Comparison of ENCODE assay signal across 20 cellular contexts in the genomic region with DNA sequence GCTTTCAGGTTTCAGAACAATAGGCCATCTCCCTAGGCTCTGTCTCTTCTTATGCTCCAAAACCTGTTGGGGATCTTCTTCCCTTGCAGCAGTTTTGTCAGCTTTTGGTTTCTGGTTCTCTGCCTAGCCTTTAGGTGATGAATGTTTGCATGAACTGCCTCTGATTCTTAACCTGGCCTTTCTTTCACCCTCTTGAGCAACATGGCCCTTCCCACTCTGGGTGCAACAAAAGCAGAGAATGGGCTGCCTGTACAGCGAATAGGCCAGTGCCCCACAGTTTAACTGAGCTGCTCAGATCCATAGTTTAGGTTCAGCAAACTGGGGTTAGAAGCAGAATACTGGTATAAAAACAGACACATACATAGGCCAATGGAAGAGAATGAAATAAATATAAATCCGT. TPM values are rescaled to one million over a fixed set of nuclear protein-coding genes. Genes with fewer than 3 reads are reported as not detected.
DNase-seq lines count a peak whose midpoint lies in the region; ATAC-seq, FAIRE-seq and TF ChIP-seq lines count a peak whose summit lies in the region.
"Had no signal": no experiment of that assay in that cellular context is flagged by ENCODE, and none has a peak within 500 bp of the region (broad histone marks: within the 10 kb centered on the region; RNA-seq: fewer than 3 reads in every experiment).

No MANE protein-coding gene starts in this region.

- DNase-seq in GM23338 (ENCODE audit: low spot score) (no peak), H1 (ENCODE audit: low read depth in 1 of 2, low spot score in 2 of 2) (no peak), islet precursor cell (peak; percentile 22), posterior cingulate gyrus (no peak), A172 (ENCODE audit: low spot score) (no peak), GDM1 (lab: John Stamatoyannopoulos, UW) (no peak)
- no peak for DNase-seq in activated CD4-positive, alpha-beta T cell treated with anti-CD3 and anti-CD28 coated beads, Interleukin-2, amount 50 U/mL, for 4 hours
- DNase-seq: 8988T; Calu3; CD8-positive, alpha-beta T cell; DMS79 treated with DMSO at 0.1 percent for 48 hours; GOT3; HCEC 1CT; KG1 had no signal

- H3K27ac ChIP-seq in GM23338 (ENCODE audit: low read depth) (no peak overlapping the region), H1 (ENCODE audit: low read depth, low read length) (no peak overlapping the region)
- H3K27ac ChIP-seq: BLaER1 treated with 17β-estradiol and CSF1 and Interleukin-3, amounts not matched to agents 10 nM and 100 nM had no signal

- H3K4me1 ChIP-seq in GM23338 (ENCODE audit: insufficient read depth) (no peaks in the 10 kb centered on the region; the same call in 1 of the 2 replicates), H1 (replicated peaks in 1 of 4; ENCODE audit: control insufficient read depth in 3 of 4, insufficient read depth in 4 of 4, low read length in 3 of 4) (no peaks in the 10 kb centered on the region; a peak in 1 of 7 replicates)

- no peaks in the 10 kb centered on the region for H3K79me1 ChIP-seq in H1 (ENCODE audit: low read depth, low read length)

- TF ChIP-seq CTCF in GM23338 (conservative IDR thresholded peaks at IDR 0.05; ENCODE audit: low read depth in 2 of 2): no peak
- no peak for TF ChIP-seq CTCF in H1 (IDR thresholded peaks at IDR 0.05; ENCODE audit: control extremely low read depth in 1 of 3, insufficient read depth in 1 of 3, low read depth in 1 of 3, low read length in 3 of 3)
- no peak for TF ChIP-seq CTCF in nephron (IDR thresholded peaks at IDR 0.05; ENCODE audit: unreplicated experiment in 3 of 3)

- H2BK12ac ChIP-seq in H1 (ENCODE audit: low read depth, low read length): no peak overlapping the region

- intact Hi-C loops in posterior cingulate gyrus (cut with DNase I): no loop called here

- H3K36me3 ChIP-seq in GM23338 (ENCODE audit: insufficient read depth): no peaks in the 10 kb centered on the region
- no peaks in the 10 kb centered on the region for H3K36me3 ChIP-seq in H1 (ENCODE audit: control insufficient read depth in 2 of 4, insufficient read depth in 4 of 4, low read length in 3 of 4)
- H3K36me3 ChIP-seq: BLaER1 treated with 17β-estradiol and CSF1 and Interleukin-3, amounts not matched to agents 10 nM and 100 nM had no signal

- H3K27me3 ChIP-seq in GM23338 (ENCODE audit: insufficient read depth): no peaks in the 10 kb centered on the region
- H3K27me3 ChIP-seq in H1 (replicated peaks in 1 of 4; ENCODE audit: control insufficient read depth in 3 of 4, extremely low read depth in 1 of 4, insufficient read depth in 3 of 4, low read length in 3 of 4): no peaks in the 10 kb centered on the region
- H3K27me3 ChIP-seq: BLaER1 treated with 17β-estradiol and CSF1 and Interleukin-3, amounts not matched to agents 10 nM and 100 nM had no signal

- H3K27me3 Mint-ChIP-seq in GM23338 (ENCODE audit: insufficient read depth, low read depth, poor library complexity) (no peaks in the 10 kb centered on the region), nephron (ENCODE audit: low read depth) (no peaks in the 10 kb centered on the region)

- no peak overlapping the region for H3K56ac ChIP-seq in H1 (replicated peaks; ENCODE audit: insufficient read length, low read depth, low read length)

- H4K20me1 ChIP-seq in GM23338 (replicated peaks; ENCODE audit: insufficient read depth) (no peaks in the 10 kb centered on the region), H1 (replicated peaks in 1 of 2; ENCODE audit: control insufficient read depth in 1 of 2, insufficient read depth in 2 of 2, low read length in 2 of 2) (no peaks in the 10 kb centered on the region)
- H4K20me1 ChIP-seq: BLaER1 treated with 17β-estradiol and CSF1 and Interleukin-3, amounts not matched to agents 10 nM and 100 nM had no signal

- no peaks in the 10 kb centered on the region for H3K79me2 ChIP-seq in GM23338 (replicated peaks; ENCODE audit: insufficient read depth)
- H3K79me2 ChIP-seq in H1 (ENCODE audit: control insufficient read depth in 1 of 2, insufficient read depth in 2 of 2, low read length in 2 of 2): no peaks in the 10 kb centered on the region

- no peaks in the 10 kb centered on the region for H3K9me2 ChIP-seq in GM23338 (ENCODE audit: insufficient read depth)

- no peak overlapping the region for H3K27ac Mint-ChIP-seq in GM23338
- peak overlapping the region in 2 of 3 experiments; percentile 33 to 35 for H3K27ac Mint-ChIP-seq in nephron
- H3K27ac Mint-ChIP-seq: B cell; CD8-positive, alpha-beta T cell; IgD-negative memory B cell had no signal

- H2AK5ac ChIP-seq in H1 (ENCODE audit: low read depth, low read length): no peak overlapping the region

- H2BK15ac ChIP-seq in H1 (ENCODE audit: low read length): no peak overlapping the region

- no peaks in the 10 kb centered on the region for H3F3A ChIP-seq in GM23338 (replicated peaks; ENCODE audit: low read depth)

- H2AFZ ChIP-seq in GM23338: peak overlapping the region; percentile 90
- H2AFZ ChIP-seq in H1 (ENCODE audit: low read length): peak overlapping the region; percentile 85

- no peak overlapping the region for H3K9ac ChIP-seq in H1 (replicated peaks in 1 of 4; ENCODE audit: extremely low read depth in 1 of 4, low read depth in 3 of 4, low read length in 3 of 4)
- H3K9ac ChIP-seq: BLaER1 treated with 17β-estradiol and CSF1 and Interleukin-3, amounts not matched to agents 10 nM and 100 nM had no signal

- H3K4me2 ChIP-seq in GM23338 (no peak overlapping the region), H1 (ENCODE audit: insufficient read depth in 1 of 2, low read depth in 2 of 2, low read length in 2 of 2) (no peak overlapping the region)
- H3K4me2 ChIP-seq: BLaER1 treated with 17β-estradiol and CSF1 and Interleukin-3, amounts not matched to agents 10 nM and 100 nM had no signal

- no peaks in the 10 kb centered on the region for H3K23me2 ChIP-seq in H1 (ENCODE audit: low read depth, low read length)

- H3K9me3 Mint-ChIP-seq in GM23338 (no peaks in the 10 kb centered on the region), nephron (no peaks in the 10 kb centered on the region)
- H3K9me3 Mint-ChIP-seq: CD8-positive, alpha-beta T cell; IgD-negative memory B cell had no signal

- peak; percentile 60; the same call in 2 of the 3 replicates for ATAC-seq in GM23338
- ATAC-seq: CD8-positive, alpha-beta T cell had no signal

- no peak overlapping the region for H4K5ac ChIP-seq in H1 (ENCODE audit: insufficient read length, low read depth, low read length)

- H3K4me1 Mint-ChIP-seq in GM23338: peaks cover 3% of the 10 kb centered on the region; the same call in 1 of the 3 replicates
- peaks cover 15% of the 10 kb centered on the region for H3K4me1 Mint-ChIP-seq in nephron
- H3K4me1 Mint-ChIP-seq: B cell had no signal

- CTCF ChIA-PET in H1 (lab: Charles Lee; ENCODE audit: partially characterized antibody): interaction anchor here (0.8 to 1.3 kb wide), 2 partner anchors 39 to 124 kb away, joined by 3 read pairs; no protein-coding TSS in a partner anchor

- no peak overlapping the region for H3K18ac ChIP-seq in H1 (ENCODE audit: extremely low read depth, low read length)

- WGBS in H1 (ENCODE audit: extremely low coverage in 1 of 2, insufficient coverage in 1 of 2, insufficient read length in 1 of 2, insufficient replicate concordance in 2 of 2, low coverage in 1 of 2, low lambda C conversion rate in 2 of 2, missing lambda C conversion rate in 1 of 2), 2 experiments: 92% methylated on average over 2 of the region's 2 CpGs; no CpG with 5 or more reads in 1 of the 2 experiments

- no peak for TF ChIP-seq RAD21 in H1 (IDR thresholded peaks at IDR 0.05 in 1 of 2, conservative IDR thresholded peaks at IDR 0.05 in 1 of 2; ENCODE audit: low read depth in 2 of 2, low read length in 2 of 2)

- POLR2A ChIA-PET in H1 (lab: Charles Lee; ENCODE audit: partially characterized antibody): interaction anchor here (0.5 to 1.7 kb wide), 2 partner anchors 8 to 18 kb away, joined by 4 to 6 read pairs; a partner anchor contains a TSS

- H2BK120ac ChIP-seq in H1 (replicated peaks; ENCODE audit: low read depth, low read length): no peak overlapping the region

- no peak for FAIRE-seq in H1 (lab: Jason Lieb, UNC)
- FAIRE-seq: GM12891, HTR-8/SVneo had no signal

- no peak overlapping the region for H2BK20ac ChIP-seq in H1 (ENCODE audit: low read length)

- peak overlapping the region; percentile 65 for H4K91ac ChIP-seq in H1 (replicated peaks; ENCODE audit: insufficient read length, low read length)

- TF ChIP-seq POLR2A in H1 (IDR thresholded peaks at IDR 0.05; ENCODE audit: control extremely low read depth in 1 of 2, low read depth in 2 of 2, low read length in 2 of 2): no peak

- no peak overlapping the region for H3K14ac ChIP-seq in H1 (ENCODE audit: insufficient read length)

- no peak overlapping the region for H2BK5ac ChIP-seq in H1 (ENCODE audit: low read depth, low read length)

- peak overlapping the region; percentile 37 for H3K4ac ChIP-seq in H1 (replicated peaks; ENCODE audit: insufficient read length, low read depth, low read length)

- H3K4me3 ChIP-seq in GM23338: no peak overlapping the region
- no peak overlapping the region for H3K4me3 ChIP-seq in H1 (ENCODE audit: extremely low read depth in 1 of 4, insufficient read depth in 2 of 4, low read depth in 3 of 4, low read length in 4 of 4)
- H3K4me3 ChIP-seq: BLaER1 treated with 17β-estradiol and CSF1 and Interleukin-3, amounts not matched to agents 10 nM and 100 nM had no signal

- H3K4me3 Mint-ChIP-seq in GM23338 (no peak overlapping the region), nephron (no peak overlapping the region)
- H3K4me3 Mint-ChIP-seq: B cell; CD8-positive, alpha-beta T cell; IgD-negative memory B cell had no signal

- H3K9me3 ChIP-seq in H1 (ENCODE audit: insufficient read depth in 2 of 2, low read depth in 1 of 2, low read length in 1 of 2): no peaks in the 10 kb centered on the region

- TF ChIP-seq EP300 in H1 (IDR thresholded peaks at IDR 0.05; ENCODE audit: borderline replicate concordance in 1 of 2, low read depth in 2 of 2, low read length in 2 of 2): no peak

- no peak overlapping the region for H3K23ac ChIP-seq in H1 (ENCODE audit: insufficient read length)

- H4K8ac ChIP-seq in H1 (ENCODE audit: extremely low read depth, insufficient read depth, low read length): no peak overlapping the region

- H3K36me3 Mint-ChIP-seq in GM23338 (ENCODE audit: low read depth) (no peaks in the 10 kb centered on the region), nephron (ENCODE audit: low read depth) (no peaks in the 10 kb centered on the region)
- H3K36me3 Mint-ChIP-seq: CD8-positive, alpha-beta T cell had no signal

RNA-seq across cellular contexts. Expression of a gene that starts 18.1 kb away (rescaled TPM):
- total RNA-seq in GM23338 (2014; rRNA removed; shearing (Covaris generic)): 193 and 212 TPM in 2 replicates
- polyA plus RNA-seq in GM23338 (2016; fragmentation: Nextera tagmentation; extraction: Ambion mirVana) (150 and 152 TPM in 2 replicates), H1 (2011; rRNA removed) (99.7 and 148 TPM in 2 replicates)
- total RNA-seq in H1 (2021; fragmentation: NEBNext Ultra II Directional; extraction: Animal tissue kit (Norgen Biotek cat#: 25700)): 199 and 216 TPM in 2 replicates
- polyA plus RNA-seq in H1 (2011; cell fraction: cytosol; rRNA removed): 145 TPM
- 128 TPM for polyA plus RNA-seq in H1 (2011; cell fraction: nucleus; rRNA removed)
- polyA plus RNA-seq in H1 (2012, experiment 1 of 2): 106 to 155 TPM (median 126 TPM) in 4 replicates
- polyA plus RNA-seq in H1 (2012, experiment 2 of 2): 11.3 TPM
- polyA plus RNA-seq in H1 (2013, experiment 1 of 2): 165 TPM
- polyA plus RNA-seq in H1 (2013, experiment 2 of 2): 153 TPM
- 279 and 339 TPM in 2 replicates for polyA minus RNA-seq in H1 (2011; rRNA and poly(A)+ RNA removed)
- polyA minus RNA-seq in H1 (2011; cell fraction: cytosol; rRNA and poly(A)+ RNA removed): 108 TPM
- 166 TPM for polyA minus RNA-seq in H1 (2011; cell fraction: nucleus; rRNA and poly(A)+ RNA removed)
- total RNA-seq in A172 (2014; rRNA removed; shearing (Covaris generic)): 71.2 and 75.4 TPM in 2 replicates

RNA-seq across cellular contexts. Expression of a gene that starts 29.7 kb away (rescaled TPM):
- total RNA-seq in GM23338 (2014; rRNA removed; shearing (Covaris generic)): 18.9 and 21.2 TPM in 2 replicates
- polyA plus RNA-seq in GM23338 (2016; fragmentation: Nextera tagmentation; extraction: Ambion mirVana): 22.8 and 26.2 TPM in 2 replicates
- 24.3 and 25.8 TPM in 2 replicates for total RNA-seq in H1 (2021; fragmentation: NEBNext Ultra II Directional; extraction: Animal tissue kit (Norgen Biotek cat#: 25700))
- polyA plus RNA-seq in H1 (2011; rRNA removed): 7.5 and 10.9 TPM in 2 replicates
- 7.7 TPM for polyA plus RNA-seq in H1 (2011; cell fraction: cytosol; rRNA removed)
- 13.1 TPM for polyA plus RNA-seq in H1 (2011; cell fraction: nucleus; rRNA removed)
- 8.3 to 12.2 TPM (median 10.5 TPM) in 4 replicates for polyA plus RNA-seq in H1 (2012, experiment 1 of 2)
- 2.8 TPM for polyA plus RNA-seq in H1 (2012, experiment 2 of 2)
- 21.5 TPM for polyA plus RNA-seq in H1 (2013, experiment 1 of 2)
- polyA plus RNA-seq in H1 (2013, experiment 2 of 2): 19.5 TPM
- polyA minus RNA-seq in H1 (2011; rRNA and poly(A)+ RNA removed): 29.3 and 32.7 TPM in 2 replicates
- polyA minus RNA-seq in H1 (2011; cell fraction: cytosol; rRNA and poly(A)+ RNA removed): 10.5 TPM
- 53.6 TPM for polyA minus RNA-seq in H1 (2011; cell fraction: nucleus; rRNA and poly(A)+ RNA removed)
- total RNA-seq in A172 (2014; rRNA removed; shearing (Covaris generic)): 6.8 and 8.6 TPM in 2 replicates
